ENCODE assay signal across 20 cellular contexts in genomic region chr1:52416811-52417210, GRCh38. TPM values are rescaled to one million over a fixed set of nuclear protein-coding genes. Genes with fewer than 3 reads are reported as not detected.
A peak's percentile ranks its signal among the peaks of the same experiment; 100 is the strongest.
DNase-seq lines count a peak whose midpoint lies in the region; ATAC-seq, FAIRE-seq and TF ChIP-seq lines count a peak whose summit lies in the region.
"Had no signal": no experiment of that assay in that cellular context is flagged by ENCODE, and none has a peak within 500 bp of the region (broad histone marks: within the 10 kb centered on the region; RNA-seq: fewer than 3 reads in every experiment).

No MANE protein-coding gene starts in this region.

- RAD21 ChIA-PET in GM12878 (lab: Charles Lee; ENCODE audit: unreplicated experiment) = no interaction called here

- H3K79me2 ChIP-seq in GM12878 (ENCODE audit: control insufficient read depth, insufficient read depth, low read length) = no peaks in the 10 kb centered on the region

- H3K27me3 Mint-ChIP-seq in activated naive CD8-positive, alpha-beta T cell treated with anti-CD3 and anti-CD28 coated beads, Interleukin-2, amount 10 ng/mL, durations not matched to agents 7 days and 5 days = no peaks in the 10 kb centered on the region
- H3K27me3 Mint-ChIP-seq in activated naive CD8-positive, alpha-beta T cell treated with anti-CD3 and anti-CD28 coated beads for 36 hours = no peaks in the 10 kb centered on the region
- no peaks in the 10 kb centered on the region for H3K27me3 Mint-ChIP-seq in mesothelial cell of epicardium (ENCODE audit: low read depth)
- H3K27me3 Mint-ChIP-seq: B cell had no signal

- peak overlapping the region; percentile 45 for H3K27ac Mint-ChIP-seq in activated naive CD8-positive, alpha-beta T cell treated with anti-CD3 and anti-CD28 coated beads, Interleukin-2, amount 10 ng/mL, durations not matched to agents 7 days and 5 days
- H3K27ac Mint-ChIP-seq in activated naive CD8-positive, alpha-beta T cell treated with anti-CD3 and anti-CD28 coated beads for 36 hours = no peak overlapping the region
- H3K27ac Mint-ChIP-seq in mesothelial cell of epicardium = peak overlapping the region; percentile 56
- H3K27ac Mint-ChIP-seq: B cell, HFFc6 had no signal

- in situ Hi-C loops in GM12878 (cut with MboI) = no loop called here

- H3K36me3 ChIP-seq in GM12878 (ENCODE audit: control insufficient read depth in 2 of 2, insufficient read depth in 2 of 2, low read length in 1 of 2) (peaks cover 4 to 42% of the 10 kb centered on the region in 2 experiments), mucosa of descending colon (ENCODE audit: low read depth) (peaks cover 17% of the 10 kb centered on the region)

- no peaks in the 10 kb centered on the region for H3K9me3 Mint-ChIP-seq in activated naive CD8-positive, alpha-beta T cell treated with anti-CD3 and anti-CD28 coated beads, Interleukin-2, amount 10 ng/mL, durations not matched to agents 7 days and 5 days
- no peaks in the 10 kb centered on the region for H3K9me3 Mint-ChIP-seq in activated naive CD8-positive, alpha-beta T cell treated with anti-CD3 and anti-CD28 coated beads for 36 hours
- H3K9me3 Mint-ChIP-seq in mesothelial cell of epicardium = peaks cover 3% of the 10 kb centered on the region
- H3K9me3 Mint-ChIP-seq: CD8-positive, alpha-beta T cell; HFFc6 had no signal

- H3K9ac ChIP-seq in GM12878 (ENCODE audit: control insufficient read depth, insufficient read depth, low read length) = no peak overlapping the region

- no peak for TF ChIP-seq EP300 in GM12878 (IDR thresholded peaks at IDR 0.05; ENCODE audit: borderline replicate concordance in 1 of 2, control insufficient read depth in 1 of 2, low read depth in 2 of 2, low read length in 2 of 2)

- intact Hi-C loops in GM12878 (cut with micrococcal nuclease; ENCODE audit: unreplicated experiment) = no loop called here
- intact Hi-C loops in mucosa of descending colon (cut with DNase I, micrococcal nuclease) = no loop called here

- H3K4me1 Mint-ChIP-seq in activated naive CD8-positive, alpha-beta T cell treated with anti-CD3 and anti-CD28 coated beads, Interleukin-2, amount 10 ng/mL, durations not matched to agents 7 days and 5 days = peaks cover 9% of the 10 kb centered on the region
- peaks cover 7% of the 10 kb centered on the region for H3K4me1 Mint-ChIP-seq in activated naive CD8-positive, alpha-beta T cell treated with anti-CD3 and anti-CD28 coated beads for 36 hours
- H3K4me1 Mint-ChIP-seq in mesothelial cell of epicardium = no peaks in the 10 kb centered on the region
- H3K4me1 Mint-ChIP-seq: B cell had no signal

- WGBS in GM12878 (ENCODE audit: insufficient coverage, insufficient replicate concordance, low lambda C conversion rate, missing lambda C conversion rate) = 100% methylated on average over 2 of the region's 2 CpGs

- no peak overlapping the region for H3K4me2 ChIP-seq in GM12878 (ENCODE audit: control insufficient read depth, insufficient read depth)

- no peak overlapping the region for H3K27ac ChIP-seq in GM12878 (ENCODE audit: control insufficient read depth, insufficient read depth)
- H3K27ac ChIP-seq: C4-2B, HL-60 had no signal

- no peak overlapping the region for H3K4me3 Mint-ChIP-seq in activated naive CD8-positive, alpha-beta T cell treated with anti-CD3 and anti-CD28 coated beads, Interleukin-2, amount 10 ng/mL, durations not matched to agents 7 days and 5 days
- H3K4me3 Mint-ChIP-seq in activated naive CD8-positive, alpha-beta T cell treated with anti-CD3 and anti-CD28 coated beads for 36 hours = no peak overlapping the region
- H3K4me3 Mint-ChIP-seq in mesothelial cell of epicardium = no peak overlapping the region
- H3K4me3 Mint-ChIP-seq: B cell; CD8-positive, alpha-beta T cell; HFFc6 had no signal

- TF ChIP-seq CTCF in GM12878 (IDR thresholded peaks at IDR 0.05 in 2 of 3, conservative IDR thresholded peaks at IDR 0.05 in 1 of 3; ENCODE audit: control insufficient read depth in 2 of 3, extremely low read depth in 1 of 3, insufficient read depth in 1 of 3, low read depth in 3 of 3, low read length in 3 of 3) (no peak), mesothelial cell of epicardium (IDR thresholded peaks at IDR 0.05; ENCODE audit: unreplicated experiment) (no peak), mucosa of descending colon (IDR thresholded peaks at IDR 0.05) (no peak)

- no peaks in the 10 kb centered on the region for H3K9me3 ChIP-seq in GM12878 (replicated peaks; ENCODE audit: control insufficient read depth, insufficient read depth, low read length)
- no peaks in the 10 kb centered on the region for H3K9me3 ChIP-seq in mucosa of descending colon

- H2AFZ ChIP-seq in GM12878 (ENCODE audit: control insufficient read depth, low read depth, low read length) = no peak overlapping the region

- no peak for TF ChIP-seq RAD21 in GM12878 (IDR thresholded peaks at IDR 0.05; ENCODE audit: insufficient read depth, low read depth, low read length)

- H3K27me3 ChIP-seq in GM12878 (replicated peaks in 1 of 2; ENCODE audit: control insufficient read depth in 2 of 2, insufficient read depth in 2 of 2, low read length in 1 of 2) = no peaks in the 10 kb centered on the region

- ATAC-seq in activated naive CD8-positive, alpha-beta T cell treated with anti-CD3 and anti-CD28 coated beads, Interleukin-2, amount 10 ng/mL, durations not matched to agents 7 days and 5 days (ENCODE audit: low read depth) = no peak
- ATAC-seq in GM12878 (no peak), HG03159 (IDR thresholded peaks at IDR 0.05; ENCODE audit: unreplicated experiment) (no peak), mucosa of descending colon (no peak)
- ATAC-seq: CD8-positive, alpha-beta T cell had no signal

- no peak overlapping the region for H3K4me3 ChIP-seq in GM12878
- H3K4me3 ChIP-seq in mucosa of descending colon = no peak overlapping the region

- no peaks in the 10 kb centered on the region for H4K20me1 ChIP-seq in GM12878 (ENCODE audit: control insufficient read depth, insufficient read depth)

- TSS peak; percentile 48 for BruUV-seq in GM12878 (replicated peaks; lab: Mats Ljungman, UMichigan)

- no peak for TF ChIP-seq POLR2A in GM12878 (IDR thresholded peaks at IDR 0.05; ENCODE audit: low read depth, low read length)

- no peak for FAIRE-seq in GM12878 (lab: Jason Lieb, UNC)
- peak; percentile 43 for FAIRE-seq in endometrium (lab: Jason Lieb, UNC)
- FAIRE-seq: A204.1 had no signal

- CTCF ChIA-PET in GM12878 (lab: Yijun Ruan, JAX) = no interaction called here

- SMC1A ChIA-PET in GM12878 (lab: Charles Lee; ENCODE audit: uncharacterized antibody, unreplicated experiment) = interaction anchor here (1.0 to 1.4 kb wide), 2 partner anchors 12 to 87 kb away, joined by 3 read pairs; no protein-coding TSS in a partner anchor

- POLR2A ChIA-PET in activated naive CD8-positive, alpha-beta T cell treated with anti-CD3 and anti-CD28 coated beads, Interleukin-2, amount 10 ng/mL, durations not matched to agents 7 days and 5 days (lab: Charles Lee) = interaction anchor here (5.0 kb wide), 1 partner anchor 12 kb away, joined by 22 read pairs; the partner anchor contains the start of genes ORC1 and PRPF38A
- POLR2A ChIA-PET in GM12878 (lab: Charles Lee) = no interaction called here

- H3K4me1 ChIP-seq in GM12878 (ENCODE audit: control insufficient read depth, insufficient read depth, low read length) (no peaks in the 10 kb centered on the region), mucosa of descending colon (ENCODE audit: low read depth) (peaks cover 4% of the 10 kb centered on the region)

- DNase-seq in activated naive CD8-positive, alpha-beta T cell treated with anti-CD3 and anti-CD28 coated beads, Interleukin-2, amount 10 ng/mL, durations not matched to agents 7 days and 5 days = no peak
- no peak for DNase-seq in activated naive CD8-positive, alpha-beta T cell treated with anti-CD3 and anti-CD28 coated beads for 36 hours
- DNase-seq in GM12878 (ENCODE audit: low read depth, low spot score) (no peak), mesothelial cell of epicardium (ENCODE audit: low spot score in 2 of 2, unreplicated experiment in 2 of 2) (no peak), mucosa of descending colon (no peak), GM19238 (ENCODE audit: insufficient read length, low spot score) (no peak)
- DNase-seq: CD8-positive, alpha-beta T cell; COR-L47; DMS153; DMS79 treated with DMSO at 0.1 percent for 48 hours; GDM1; HCEC 1CT; HFFc6; IMR-90 had no signal

- H3K36me3 Mint-ChIP-seq in activated naive CD8-positive, alpha-beta T cell treated with anti-CD3 and anti-CD28 coated beads, Interleukin-2, amount 10 ng/mL, durations not matched to agents 7 days and 5 days = peaks cover 48% of the 10 kb centered on the region
- peaks cover 45% of the 10 kb centered on the region for H3K36me3 Mint-ChIP-seq in activated naive CD8-positive, alpha-beta T cell treated with anti-CD3 and anti-CD28 coated beads for 36 hours
- H3K36me3 Mint-ChIP-seq in mesothelial cell of epicardium = peaks cover 41% of the 10 kb centered on the region

RNA-seq across cellular contexts. Expression of gene PRPF38A, which starts 12.4 kb away (rescaled TPM):
- 10 to 100 TPM; 87.1 to 92.1 TPM for total RNA-seq in activated naive CD8-positive, alpha-beta T cell treated with anti-CD3 and anti-CD28 coated beads, Interleukin-2, amount 10 ng/mL, durations not matched to agents 7 days and 5 days
- 100 to 1,000 TPM; 114 to 119 TPM for total RNA-seq in activated naive CD8-positive, alpha-beta T cell treated with anti-CD3 and anti-CD28 coated beads for 36 hours
- 54.6 and 59.8 TPM in 2 replicates for total RNA-seq in GM12878 (2013; cell fraction: nucleolus; rRNA removed)
- total RNA-seq in GM12878 (2014; rRNA removed) = 31.6 and 33.7 TPM in 2 replicates
- total RNA-seq in GM12878 (2014; rRNA removed; fragmentation: Illumina TruSeq; extraction: Trizol) = 32.5 and 34.8 TPM in 2 replicates
- 73.4 and 78.5 TPM in 2 replicates for total RNA-seq in GM12878 (2021)
- polyA plus RNA-seq in GM12878 (2011; ENCODE audit: low read depth) = 28.1 TPM
- polyA plus RNA-seq in GM12878 (2011; rRNA removed) = 59.5 and 75.6 TPM in 2 replicates
- polyA plus RNA-seq in GM12878 (2011; cell fraction: cytosol; rRNA removed) = 39.2 and 42.7 TPM in 2 replicates
- 75.2 and 75.8 TPM in 2 replicates for polyA plus RNA-seq in GM12878 (2011; cell fraction: nucleus; rRNA removed)
- polyA plus RNA-seq in GM12878 (2012) = 42.2 and 47.8 TPM in 2 replicates
- polyA plus RNA-seq in GM12878 (2014; fragmentation: Illumina TruSeq; extraction: Trizol) = 56.3 and 76.8 TPM in 2 replicates
- 100 to 1,000 TPM in 1 of 2 experiments, 10 to 100 TPM in 1; 86.8 to 104 TPM for polyA plus RNA-seq in GM12878 (2014; fragmentation: Nextera tagmentation; extraction: Ambion mirVana)
- polyA plus RNA-seq in GM12878 (2014; rRNA removed) = 33.4 and 33.5 TPM in 2 replicates
- polyA plus RNA-seq in GM12878 (2016; fragmentation: Nextera tagmentation; extraction: Ambion mirVana) = 100 to 1,000 TPM; 104 to 117 TPM
- 62.3 and 88.9 TPM in 2 replicates for polyA minus RNA-seq in GM12878 (2011; rRNA and poly(A)+ RNA removed)
- polyA minus RNA-seq in GM12878 (2011; cell fraction: cytosol; rRNA and poly(A)+ RNA removed) = 10.8 and 18.6 TPM in 2 replicates
- 40.9 and 62.1 TPM in 2 replicates for polyA minus RNA-seq in GM12878 (2011; cell fraction: nucleus; rRNA and poly(A)+ RNA removed)
- 54.9 to 55.9 TPM (median 55.6 TPM) in 3 replicates for total RNA-seq in mesothelial cell of epicardium
- 10 to 100 TPM; 44.9 to 58.2 (median 45.2) TPM for total RNA-seq in mucosa of descending colon

RNA-seq across cellular contexts. Expression of gene ORC1, which starts 12.6 kb away (rescaled TPM):
- total RNA-seq in activated naive CD8-positive, alpha-beta T cell treated with anti-CD3 and anti-CD28 coated beads, Interleukin-2, amount 10 ng/mL, durations not matched to agents 7 days and 5 days = 10 to 100 TPM; 25.6 to 25.7 TPM
- 10 to 100 TPM; 54.3 to 54.4 TPM for total RNA-seq in activated naive CD8-positive, alpha-beta T cell treated with anti-CD3 and anti-CD28 coated beads for 36 hours
- total RNA-seq in GM12878 (2013; cell fraction: nucleolus; rRNA removed) = 11.0 and 11.8 TPM in 2 replicates
- total RNA-seq in GM12878 (2014; rRNA removed) (32.1 and 33.3 TPM in 2 replicates), GM12878 (2014; rRNA removed; fragmentation: Illumina TruSeq; extraction: Trizol) (30.2 and 31.2 TPM in 2 replicates), GM12878 (2021) (24.5 and 27.2 TPM in 2 replicates), mesothelial cell of epicardium (4.4 to 4.7 TPM (median 4.5 TPM) in 3 replicates), mucosa of descending colon (1 to 10 TPM; 1.1 to 7.6 (median 2.1) TPM)
- 9.5 TPM for polyA plus RNA-seq in GM12878 (2011; ENCODE audit: low read depth)
- polyA plus RNA-seq in GM12878 (2011; rRNA removed) (27.6 and 31.6 TPM in 2 replicates), GM12878 (2014; fragmentation: Illumina TruSeq; extraction: Trizol) (30.1 and 34.6 TPM in 2 replicates), GM12878 (2014; fragmentation: Nextera tagmentation; extraction: Ambion mirVana) (10 to 100 TPM in 1 of 2 experiments, 1 to 10 TPM in 1; 7.7 to 10.3 TPM), GM12878 (2014; rRNA removed) (26.9 and 28.3 TPM in 2 replicates), GM12878 (2016; fragmentation: Nextera tagmentation; extraction: Ambion mirVana) (10 to 100 TPM; 26.7 to 29.0 TPM)
- 30.2 and 35.2 TPM in 2 replicates for polyA plus RNA-seq in GM12878 (2011; cell fraction: cytosol; rRNA removed)
- 23.2 and 31.7 TPM in 2 replicates for polyA plus RNA-seq in GM12878 (2011; cell fraction: nucleus; rRNA removed)
- polyA plus RNA-seq in GM12878 (2012) = 10.0 and 13.6 TPM in 2 replicates
- polyA minus RNA-seq in GM12878 (2011; rRNA and poly(A)+ RNA removed) = 32.9 and 40.0 TPM in 2 replicates
- polyA minus RNA-seq in GM12878 (2011; cell fraction: cytosol; rRNA and poly(A)+ RNA removed) = 14.3 and 17.8 TPM in 2 replicates
- 9.8 and 16.8 TPM in 2 replicates for polyA minus RNA-seq in GM12878 (2011; cell fraction: nucleus; rRNA and poly(A)+ RNA removed)

RNA-seq across cellular contexts. Expression of gene CC2D1B, which starts 50.8 kb away (rescaled TPM):
- 10 to 100 TPM; 69.3 to 75.6 TPM for total RNA-seq in activated naive CD8-positive, alpha-beta T cell treated with anti-CD3 and anti-CD28 coated beads, Interleukin-2, amount 10 ng/mL, durations not matched to agents 7 days and 5 days
- total RNA-seq in activated naive CD8-positive, alpha-beta T cell treated with anti-CD3 and anti-CD28 coated beads for 36 hours = 10 to 100 TPM; 26.1 to 26.5 TPM
- 41.1 and 41.7 TPM in 2 replicates for total RNA-seq in GM12878 (2013; cell fraction: nucleolus; rRNA removed)
- total RNA-seq in GM12878 (2014; rRNA removed) = 20.2 and 21.1 TPM in 2 replicates
- total RNA-seq in GM12878 (2014; rRNA removed; fragmentation: Illumina TruSeq; extraction: Trizol) = 11.7 and 13.9 TPM in 2 replicates
- total RNA-seq in GM12878 (2021) = 25.1 and 29.4 TPM in 2 replicates
- polyA plus RNA-seq in GM12878 (2011; ENCODE audit: low read depth) = 6.2 TPM
- polyA plus RNA-seq in GM12878 (2011; rRNA removed) = 4.6 and 8.9 TPM in 2 replicates
- 7.4 and 9.5 TPM in 2 replicates for polyA plus RNA-seq in GM12878 (2011; cell fraction: cytosol; rRNA removed)
- 42.5 and 49.3 TPM in 2 replicates for polyA plus RNA-seq in GM12878 (2011; cell fraction: nucleus; rRNA removed)
- polyA plus RNA-seq in GM12878 (2012) = 12.9 and 15.0 TPM in 2 replicates
- polyA plus RNA-seq in GM12878 (2014; fragmentation: Illumina TruSeq; extraction: Trizol) = 14.4 and 15.2 TPM in 2 replicates
- polyA plus RNA-seq in GM12878 (2014; fragmentation: Nextera tagmentation; extraction: Ambion mirVana) = 1 to 10 TPM in 1 of 2 experiments, under 1 TPM in 1; 0.90 to 2.2 TPM
- 19.6 and 21.0 TPM in 2 replicates for polyA plus RNA-seq in GM12878 (2014; rRNA removed)
- polyA plus RNA-seq in GM12878 (2016; fragmentation: Nextera tagmentation; extraction: Ambion mirVana) = 10 to 100 TPM; 14.6 to 18.8 TPM
- polyA minus RNA-seq in GM12878 (2011; rRNA and poly(A)+ RNA removed) = 8.3 and 14.3 TPM in 2 replicates
- polyA minus RNA-seq in GM12878 (2011; cell fraction: cytosol; rRNA and poly(A)+ RNA removed) = 8.8 and 11.2 TPM in 2 replicates
- polyA minus RNA-seq in GM12878 (2011; cell fraction: nucleus; rRNA and poly(A)+ RNA removed) = 24.3 and 37.3 TPM in 2 replicates
- total RNA-seq in mesothelial cell of epicardium = 33.2 to 33.4 TPM (median 33.2 TPM) in 3 replicates
- total RNA-seq in mucosa of descending colon = 10 to 100 TPM; 38.0 to 43.6 (median 40.4) TPM
